In the genomic region with DNA sequence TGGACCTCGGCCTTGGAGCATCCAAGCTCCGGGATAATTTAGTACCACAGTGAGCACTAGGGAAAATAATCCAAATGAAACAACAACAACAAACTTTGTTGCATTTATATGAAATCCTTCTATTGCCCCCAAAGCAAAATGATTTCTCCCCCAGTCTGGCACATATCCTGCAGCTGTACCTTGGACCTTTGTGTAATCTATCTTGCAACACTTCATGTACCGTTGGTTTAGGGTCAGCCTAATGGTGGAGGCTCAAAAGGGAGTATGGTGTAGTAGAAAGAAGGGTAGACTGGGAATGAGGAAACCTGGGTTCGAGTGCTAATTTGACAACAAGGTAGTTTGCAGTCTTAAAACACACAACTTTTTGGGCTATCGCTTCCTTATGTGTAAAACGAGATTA, we compare ENCODE assay signal across 28 cellular contexts. TPM values are rescaled to one million over a fixed set of nuclear protein-coding genes. Genes with fewer than 3 reads are reported as not detected.
"Had no signal": no experiment of that assay in that cellular context is flagged by ENCODE, and none has a peak within 500 bp of the region (broad histone marks: within the 10 kb centered on the region; RNA-seq: fewer than 3 reads in every experiment).

No MANE protein-coding gene starts in this region.

- H3K36me3 Mint-ChIP-seq: mesothelial cell of epicardium, naive B cell had no signal

- FAIRE-seq: colon, islet of Langerhans, keratinocyte had no signal

- H3K9me3 Mint-ChIP-seq: mesothelial cell of epicardium had no signal

- H3K4me1 ChIP-seq: gastrocnemius medialis, heart right ventricle, left ventricle myocardium inferior, lower lobe of right lung had no signal

- H3K4me3 Mint-ChIP-seq: mesothelial cell of epicardium, naive B cell had no signal

- H3K36me3 ChIP-seq: esophagus squamous epithelium, gastrocnemius medialis, heart right ventricle, left ventricle myocardium inferior, lower lobe of right lung had no signal

- ATAC-seq: esophagus mucosa, gastrocnemius medialis, heart right ventricle, left cardiac atrium, lower lobe of right lung, mucosa of descending colon had no signal

- H3K27ac Mint-ChIP-seq: mesothelial cell of epicardium, naive B cell had no signal

- H3K27me3 ChIP-seq: esophagus squamous epithelium, gastrocnemius medialis had no signal

- H3K27ac ChIP-seq: coronary artery, dorsolateral prefrontal cortex, epithelial cell of prostate, gastrocnemius medialis, heart right ventricle, left ventricle myocardium inferior, lower lobe of right lung had no signal

- H3K27me3 Mint-ChIP-seq: naive B cell had no signal

- H3K4me3 ChIP-seq: coronary artery, dorsolateral prefrontal cortex, esophagus squamous epithelium, gastrocnemius medialis, heart right ventricle, left ventricle myocardium inferior, lower lobe of right lung, mucosa of descending colon had no signal

- H3K9me3 ChIP-seq: esophagus squamous epithelium, gastrocnemius medialis, heart right ventricle, left ventricle myocardium inferior, lower lobe of right lung, mucosa of descending colon had no signal

- H3K4me1 Mint-ChIP-seq: mesothelial cell of epicardium, naive B cell had no signal

- DNase-seq: dermis blood vessel endothelial cell; dorsolateral prefrontal cortex; effector CD4-positive, alpha-beta T cell; effector memory CD4-positive, alpha-beta T cell; erythroblast; esophagus squamous epithelium; foreskin fibroblast; foreskin melanocyte; gastrocnemius medialis; glutamatergic neuron; head of caudate nucleus; heart right ventricle; hippocampal formation; left cardiac atrium; left ventricle myocardium inferior; lower lobe of right lung; mesenchymal stem cell; mucosa of descending colon; naive B cell had no signal

RNA-seq across cellular contexts. Expression of a gene that starts 12.1 kb away (rescaled TPM):
- total RNA-seq: dermis blood vessel endothelial cell, glomerular endothelial cell, left cardiac atrium, left ventricle myocardium inferior, lung microvascular endothelial cell had no signal
- polyA plus RNA-seq: keratinocyte had no signal
